ENCODE assay signal across 8 cellular contexts in genomic region chr7:87933605-87933952, GRCh38. TPM values are rescaled to one million over a fixed set of nuclear protein-coding genes. Genes with fewer than 3 reads are reported as not detected.
A peak's percentile ranks its signal among the peaks of the same experiment; 100 is the strongest.
DNase-seq lines count a peak whose midpoint lies in the region; ATAC-seq and TF ChIP-seq lines count a peak whose summit lies in the region.

No MANE protein-coding gene starts in this region.

- H3K9me3 Mint-ChIP-seq in activated naive CD8-positive, alpha-beta T cell treated with anti-CD3 and anti-CD28 coated beads, Interleukin-2, amount 10 ng/mL, durations not matched to agents 7 days and 5 days: no peaks in the 10 kb centered on the region

- intact Hi-C loops in lower lobe of right lung (cut with DNase I): no loop called here

- peaks cover 2% of the 10 kb centered on the region for H3K36me3 Mint-ChIP-seq in activated naive CD8-positive, alpha-beta T cell treated with anti-CD3 and anti-CD28 coated beads, Interleukin-2, amount 10 ng/mL, durations not matched to agents 7 days and 5 days

- H3K4me3 Mint-ChIP-seq in activated naive CD8-positive, alpha-beta T cell treated with anti-CD3 and anti-CD28 coated beads, Interleukin-2, amount 10 ng/mL, durations not matched to agents 7 days and 5 days: peak overlapping the region; percentile 90

- ATAC-seq in HG02943 (IDR thresholded peaks at IDR 0.05; ENCODE audit: low read depth, unreplicated experiment) (peak; percentile 24), lower lobe of right lung (no peak)
- ATAC-seq in activated naive CD8-positive, alpha-beta T cell treated with anti-CD3 and anti-CD28 coated beads, Interleukin-2, amount 10 ng/mL, durations not matched to agents 7 days and 5 days (ENCODE audit: low read depth): no peak

- H3K27ac Mint-ChIP-seq in activated naive CD8-positive, alpha-beta T cell treated with anti-CD3 and anti-CD28 coated beads, Interleukin-2, amount 10 ng/mL, durations not matched to agents 7 days and 5 days: peak overlapping the region; percentile 77

- no peaks in the 10 kb centered on the region for H3K27me3 ChIP-seq in lower lobe of right lung (ENCODE audit: low read depth)

- in situ Hi-C loops in GM13976 (cut with MboI; ENCODE audit: low sequenced_read_pairs, unreplicated experiment): no loop called here

- no peak overlapping the region for H3K27ac ChIP-seq in lower lobe of right lung

- H3K4me3 ChIP-seq in lower lobe of right lung: peak overlapping the region; percentile 72

- peaks cover 8% of the 10 kb centered on the region for H3K4me1 ChIP-seq in lower lobe of right lung

- H3K27me3 Mint-ChIP-seq in activated naive CD8-positive, alpha-beta T cell treated with anti-CD3 and anti-CD28 coated beads, Interleukin-2, amount 10 ng/mL, durations not matched to agents 7 days and 5 days: peaks cover 33% of the 10 kb centered on the region

- no peak for TF ChIP-seq CTCF in GM13976 (IDR thresholded peaks at IDR 0.05; ENCODE audit: borderline replicate concordance, control extremely low read depth, extremely low read depth, insufficient read depth, missing control alignments)
- no peak for TF ChIP-seq CTCF in lower lobe of right lung (IDR thresholded peaks at IDR 0.05)

- POLR2A ChIA-PET in activated naive CD8-positive, alpha-beta T cell treated with anti-CD3 and anti-CD28 coated beads, Interleukin-2, amount 10 ng/mL, durations not matched to agents 7 days and 5 days (lab: Charles Lee): interaction anchor here (0.6 to 1.5 kb wide), 7 partner anchors 8 to 781 kb away, joined by 3 to 12 read pairs (median 3); partner anchors contain the start of genes DBF4, DMTF1 and SLC25A40

- no peaks in the 10 kb centered on the region for H3K9me3 ChIP-seq in lower lobe of right lung

- H3K36me3 ChIP-seq in lower lobe of right lung: no peaks in the 10 kb centered on the region

- DNase-seq in GM13976 (ENCODE audit: low spot score): peak; percentile 13
- no peak for DNase-seq in activated naive CD8-positive, alpha-beta T cell treated with anti-CD3 and anti-CD28 coated beads, Interleukin-2, amount 10 ng/mL, durations not matched to agents 7 days and 5 days
- no peak for DNase-seq in lower lobe of right lung
- no peak for DNase-seq in NAMALWA (ENCODE audit: low spot score)
- no peak for DNase-seq in NCI-H1092 treated with DMSO at 0.1 percent for 48 hours (lab: John Stamatoyannopoulos, UW)
- DNase-seq in ureter (ENCODE audit: low spot score): no peak
- DNase-seq in HuH-7 (ENCODE audit: low spot score): no peak

- peaks cover 12% of the 10 kb centered on the region for H3K4me1 Mint-ChIP-seq in activated naive CD8-positive, alpha-beta T cell treated with anti-CD3 and anti-CD28 coated beads, Interleukin-2, amount 10 ng/mL, durations not matched to agents 7 days and 5 days

RNA-seq across cellular contexts. Expression of gene ADAM22, which starts 0.5 kb away (rescaled TPM):
- total RNA-seq in activated naive CD8-positive, alpha-beta T cell treated with anti-CD3 and anti-CD28 coated beads, Interleukin-2, amount 10 ng/mL, durations not matched to agents 7 days and 5 days: 1 to 10 TPM; 4.6 TPM
- total RNA-seq in lower lobe of right lung (2.7 TPM), ureter (26.4 TPM)

RNA-seq across cellular contexts. Expression of gene DBF4, which starts 57.3 kb away (rescaled TPM):
- total RNA-seq in activated naive CD8-positive, alpha-beta T cell treated with anti-CD3 and anti-CD28 coated beads, Interleukin-2, amount 10 ng/mL, durations not matched to agents 7 days and 5 days: 10 to 100 TPM; 59.5 to 61.2 TPM
- total RNA-seq in lower lobe of right lung: 11.5 TPM
- total RNA-seq in ureter: 12.1 TPM

RNA-seq across cellular contexts. Expression of gene SLC25A40, which starts 57.4 kb away (rescaled TPM):
- total RNA-seq in activated naive CD8-positive, alpha-beta T cell treated with anti-CD3 and anti-CD28 coated beads, Interleukin-2, amount 10 ng/mL, durations not matched to agents 7 days and 5 days: 10 to 100 TPM; 47.6 to 51.6 TPM
- 29.2 TPM for total RNA-seq in lower lobe of right lung
- total RNA-seq in ureter: 21.3 TPM
